Comparison of ENCODE assay signal across 9 cellular contexts in the genomic region with DNA sequence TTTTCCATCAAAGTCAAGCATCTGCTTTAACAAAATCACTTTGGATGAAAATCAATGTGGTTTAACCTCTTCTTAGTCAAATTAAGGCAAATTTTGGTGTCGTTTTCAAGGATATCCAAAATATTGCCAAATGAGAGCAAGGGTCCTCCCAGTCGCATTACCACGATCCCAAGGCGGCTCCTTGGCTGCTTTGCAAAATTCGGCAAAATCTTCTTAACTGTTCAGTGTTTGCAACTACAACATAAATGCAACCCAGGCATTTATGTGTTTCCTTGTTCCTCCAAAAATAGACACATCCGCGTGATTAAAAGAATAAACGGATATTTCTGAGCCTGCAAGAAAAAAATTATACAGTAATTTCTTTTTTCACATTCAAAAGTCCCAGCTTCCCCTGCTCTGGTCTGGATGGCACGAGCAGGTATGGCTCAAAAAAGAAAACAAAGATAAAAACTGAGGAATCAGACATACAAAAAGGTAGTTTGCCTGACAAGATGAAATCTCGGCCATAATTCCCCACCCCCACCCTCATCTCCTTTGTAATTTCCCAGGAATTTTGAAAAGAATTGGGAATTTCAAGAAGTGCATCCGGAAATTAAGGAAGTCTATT. TPM values are rescaled to one million over a fixed set of nuclear protein-coding genes. Genes with fewer than 3 reads are reported as not detected.
DNase-seq lines count a peak whose midpoint lies in the region; ATAC-seq and TF ChIP-seq lines count a peak whose summit lies in the region.
"Had no signal": no experiment of that assay in that cellular context is flagged by ENCODE, and none has a peak within 500 bp of the region (broad histone marks: within the 10 kb centered on the region; RNA-seq: fewer than 3 reads in every experiment).

No MANE protein-coding gene starts in this region.

- no peaks in the 10 kb centered on the region for H3K9me3 ChIP-seq in SJCRH30 (replicated peaks)

- ATAC-seq in GM21423 (IDR thresholded peaks at IDR 0.05; ENCODE audit: unreplicated experiment): no peak

- H3K4me3 ChIP-seq in GM12865 (ENCODE audit: low read depth, low read length): peak overlapping the region; percentile 12
- H3K4me3 ChIP-seq in SJCRH30: peak overlapping the region; percentile 67
- H3K4me3 ChIP-seq in fibroblast of pulmonary artery (replicated peaks; ENCODE audit: low read depth, low read length): peak overlapping the region; percentile 65

- H3K27ac ChIP-seq in SJCRH30: no peak overlapping the region; the same call in 1 of the 2 replicates

- H3K27me3 ChIP-seq in SJCRH30: no peaks in the 10 kb centered on the region

- TF ChIP-seq CTCF in GM12865 (IDR thresholded peaks at IDR 0.05; ENCODE audit: insufficient read depth, low read depth, low read length, missing control alignments) (no peak), fibroblast of pulmonary artery (IDR thresholded peaks at IDR 0.05; ENCODE audit: low read length, missing control alignments) (no peak)

- H3K4me1 ChIP-seq in SJCRH30: peaks cover 9% of the 10 kb centered on the region

- DNase-seq in GM12865 (ENCODE audit: low read depth) (no peak), SJCRH30 (no peak), fibroblast of pulmonary artery (ENCODE audit: low read depth) (no peak), retina (peak; percentile 49), H4 (ENCODE audit: low spot score) (no peak), A172 (ENCODE audit: low spot score) (no peak), occipital lobe (lab: John Stamatoyannopoulos, UW) (no peak)
- DNase-seq: stimulated activated CD4-positive, alpha-beta T cell treated with anti-CD3 and anti-CD28 coated beads, Interleukin-4, amount 100 ng/mL, for 1 hour had no signal

- no peaks in the 10 kb centered on the region for H3K36me3 ChIP-seq in SJCRH30

RNA-seq across cellular contexts. Expression of gene SKIDA1, which starts 6.1 kb away (rescaled TPM):
- 1.4 and 1.8 TPM in 2 replicates for total RNA-seq in SJCRH30 (2014; rRNA removed; shearing (Covaris generic))
- 0.18 and 0.33 TPM in 2 replicates for total RNA-seq in H4 (2014; rRNA removed; shearing (Covaris generic))
- total RNA-seq in A172 (2014; rRNA removed; shearing (Covaris generic)): 0.53 and 2.4 TPM in 2 replicates
- total RNA-seq in occipital lobe: 9.4 TPM

RNA-seq across cellular contexts. Expression of gene MLLT10, which starts 14.6 kb away (rescaled TPM):
- 34.1 and 39.3 TPM in 2 replicates for total RNA-seq in SJCRH30 (2014; rRNA removed; shearing (Covaris generic))
- 7.9 TPM in 2 replicates for total RNA-seq in H4 (2014; rRNA removed; shearing (Covaris generic))
- total RNA-seq in A172 (2014; rRNA removed; shearing (Covaris generic)): 22.7 and 26.0 TPM in 2 replicates
- total RNA-seq in occipital lobe: 54.7 TPM

Comparison
In these comparisons a context has a peak if more than half of its experiments do, and no peak if none do; other contexts are left out.
1. H3K4me3 ChIP-seq: peak in every context shown above with its lines; median percentile 67 in SJCRH30; 65 in fibroblast of pulmonary artery; 12 in GM12865.